Comparison of ENCODE assay signal across 1 cellular context in genomic region chr10:24358022-24358421, GRCh38.
TF ChIP-seq lines count a peak whose summit lies in the region.

No MANE protein-coding gene starts in this region.

TF ChIP-seq in WTC11, 78 proteins besides CTCF, POLR2A, EP300 and RAD21 (continued from another document):
- TF ChIP-seq, protein P1, sequence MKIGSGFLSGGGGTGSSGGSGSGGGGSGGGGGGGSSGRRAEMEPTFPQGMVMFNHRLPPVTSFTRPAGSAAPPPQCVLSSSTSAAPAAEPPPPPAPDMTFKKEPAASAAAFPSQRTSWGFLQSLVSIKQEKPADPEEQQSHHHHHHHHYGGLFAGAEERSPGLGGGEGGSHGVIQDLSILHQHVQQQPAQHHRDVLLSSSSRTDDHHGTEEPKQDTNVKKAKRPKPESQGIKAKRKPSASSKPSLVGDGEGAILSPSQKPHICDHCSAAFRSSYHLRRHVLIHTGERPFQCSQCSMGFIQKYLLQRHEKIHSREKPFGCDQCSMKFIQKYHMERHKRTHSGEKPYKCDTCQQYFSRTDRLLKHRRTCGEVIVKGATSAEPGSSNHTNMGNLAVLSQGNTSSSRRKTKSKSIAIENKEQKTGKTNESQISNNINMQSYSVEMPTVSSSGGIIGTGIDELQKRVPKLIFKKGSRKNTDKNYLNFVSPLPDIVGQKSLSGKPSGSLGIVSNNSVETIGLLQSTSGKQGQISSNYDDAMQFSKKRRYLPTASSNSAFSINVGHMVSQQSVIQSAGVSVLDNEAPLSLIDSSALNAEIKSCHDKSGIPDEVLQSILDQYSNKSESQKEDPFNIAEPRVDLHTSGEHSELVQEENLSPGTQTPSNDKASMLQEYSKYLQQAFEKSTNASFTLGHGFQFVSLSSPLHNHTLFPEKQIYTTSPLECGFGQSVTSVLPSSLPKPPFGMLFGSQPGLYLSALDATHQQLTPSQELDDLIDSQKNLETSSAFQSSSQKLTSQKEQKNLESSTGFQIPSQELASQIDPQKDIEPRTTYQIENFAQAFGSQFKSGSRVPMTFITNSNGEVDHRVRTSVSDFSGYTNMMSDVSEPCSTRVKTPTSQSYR (CRISPR knock-in tag; IDR thresholded peaks at IDR 0.05): no peak
